Comparison of ENCODE assay signal across 35 cellular contexts in genomic region chr18:50906843-50907242, GRCh38.
"Had no signal": no experiment of that assay in that cellular context is flagged by ENCODE, and none has a peak within 500 bp of the region (broad histone marks: within the 10 kb centered on the region; RNA-seq: fewer than 3 reads in every experiment).

No MANE protein-coding gene starts in this region.

- H3K27ac ChIP-seq: adrenal gland, body of pancreas, brain microvascular endothelial cell, breast epithelium, VCaP had no signal

- H3K9me3 ChIP-seq: adrenal gland, body of pancreas had no signal

- H3K27me3 Mint-ChIP-seq: activated B cell treated with CpG ODN at 0.5 μM for 24 hours; activated CD4-positive, alpha-beta memory T cell treated with anti-CD3 and anti-CD28 coated beads for 36 hours; activated CD4-positive, alpha-beta T cell treated with anti-CD3 and anti-CD28 coated beads, Interleukin-2, amount 10 ng/mL, durations not matched to agents 24 days and 14 days; activated naive CD8-positive, alpha-beta T cell treated with anti-CD3 and anti-CD28 coated beads for 36 hours; activated T-helper 17 cell treated with anti-CD3 and anti-CD28 coated beads, Interleukin-2, amount 50 U/mL, for 72 hours had no signal

- ATAC-seq: activated naive CD4-positive, alpha-beta T cell treated with anti-CD3 and anti-CD28 coated beads, Interleukin-2, amount 50 U/mL, for 72 hours; activated T-cell treated with anti-CD3 and anti-CD28 coated beads, Interleukin-2, amount 50 U/mL, for 72 hours; activated T-helper 17 cell treated with anti-CD3 and anti-CD28 coated beads, Interleukin-2, amount 50 U/mL, for 72 hours; body of pancreas had no signal

- H3K4me3 ChIP-seq: adrenal gland, body of pancreas, breast epithelium had no signal

- H3K4me1 ChIP-seq: adrenal gland, body of pancreas, breast epithelium had no signal

- H3K4me3 Mint-ChIP-seq: activated B cell treated with CpG ODN at 0.5 μM for 24 hours; activated CD4-positive, alpha-beta memory T cell treated with anti-CD3 and anti-CD28 coated beads for 36 hours; activated CD4-positive, alpha-beta T cell treated with anti-CD3 and anti-CD28 coated beads, Interleukin-2, amount 10 ng/mL, durations not matched to agents 24 days and 14 days; activated naive CD8-positive, alpha-beta T cell treated with anti-CD3 and anti-CD28 coated beads for 36 hours; activated T-cell treated with anti-CD3 and anti-CD28 coated beads, Interleukin-2, amount 50 U/mL, for 72 hours; activated T-helper 1 cell treated with anti-CD3 and anti-CD28 coated beads, Interleukin-12 subunit alpha, Interleukin-12 subunit beta, Interleukin-2, Interleukin-4 antibody, amounts not matched to agents 30 ng/mL and 10 ng/mL and 1 ng/mL, durations not matched to agents 14 hours and 24 hours and 36 hours; activated T-helper 17 cell treated with anti-CD3 and anti-CD28 coated beads, Interleukin-2, amount 50 U/mL, for 72 hours; T-helper 1 cell treated with Interleukin-12 subunit alpha and Interleukin-12 subunit beta and Interleukin-4 antibody, amounts not matched to agents 30 μg/mL and 1 μg/mL, for 36 hours; T-helper 2 cell treated with Interferon-gamma antibody and Interleukin-4, amounts not matched to agents 5 μg/mL and 100 μg/mL, for 36 hours had no signal

- H3K27me3 ChIP-seq: adrenal gland, body of pancreas, brain microvascular endothelial cell, breast epithelium had no signal

- FAIRE-seq: astrocyte, TTC549 had no signal

- DNase-seq: activated B cell treated with CpG ODN at 0.5 μM for 24 hours; activated CD4-positive, alpha-beta memory T cell treated with anti-CD3 and anti-CD28 coated beads for 36 hours; activated CD4-positive, alpha-beta T cell treated with anti-CD3 and anti-CD28 coated beads for 4 hours; activated CD4-positive, alpha-beta T cell treated with anti-CD3 and anti-CD28 coated beads, Interleukin-2, amount 10 ng/mL, durations not matched to agents 24 days and 14 days; activated CD4-positive, alpha-beta T cell treated with anti-CD3 and anti-CD28 coated beads, Interleukin-2, amount 50 U/mL, for 1 hour; activated CD4-positive, alpha-beta T cell treated with anti-CD3 and anti-CD28 coated beads, Interleukin-2, amount 50 U/mL, for 4 hours; activated CD4-positive, CD25-positive, alpha-beta regulatory T cell treated with anti-CD3 and anti-CD28 coated beads, Interleukin-2, amount 50 U/mL, for 72 hours; activated CD8-positive, alpha-beta memory T cell treated with anti-CD3 and anti-CD28 coated beads, Interleukin-2, amount 50 U/mL, for 4 hours; activated effector memory CD4-positive, alpha-beta T cell treated with anti-CD3 and anti-CD28 coated beads, Interleukin-2, amount 50 U/mL, for 16 hours; activated gamma-delta T cell treated with Interleukin-2 at 50 U/mL for 16 hours; activated naive CD4-positive, alpha-beta T cell; activated naive CD4-positive, alpha-beta T cell treated with anti-CD3 and anti-CD28 coated beads, Interleukin-2, amount 50 U/mL, for 16 hours; activated naive CD8-positive, alpha-beta T cell treated with anti-CD3 and anti-CD28 coated beads for 36 hours; activated T-cell treated with anti-CD3 and anti-CD28 coated beads for 4 hours; activated T-cell treated with anti-CD3 and anti-CD28 coated beads, Interleukin-2, amount 50 U/mL, for 1 hour; activated T-cell treated with anti-CD3 and anti-CD28 coated beads, Interleukin-2, amount 50 U/mL, for 72 hours; adrenal gland; amniotic stem cell; aorta; body of pancreas; brain microvascular endothelial cell; central memory CD4-positive, alpha-beta T cell; SW 1271; T-helper 1 cell; T-helper 2 cell; T-helper 9 cell had no signal

- H3K27ac Mint-ChIP-seq: activated B cell treated with CpG ODN at 0.5 μM for 24 hours; activated CD4-positive, alpha-beta memory T cell treated with anti-CD3 and anti-CD28 coated beads for 36 hours; activated CD4-positive, alpha-beta T cell treated with anti-CD3 and anti-CD28 coated beads, Interleukin-2, amount 10 ng/mL, durations not matched to agents 24 days and 14 days; activated naive CD8-positive, alpha-beta T cell treated with anti-CD3 and anti-CD28 coated beads for 36 hours; activated T-cell treated with anti-CD3 and anti-CD28 coated beads, Interleukin-2, amount 50 U/mL, for 72 hours; activated T-helper 1 cell treated with anti-CD3 and anti-CD28 coated beads, Interleukin-12 subunit alpha, Interleukin-12 subunit beta, Interleukin-2, Interleukin-4 antibody, amounts not matched to agents 30 ng/mL and 10 ng/mL and 1 ng/mL, durations not matched to agents 14 hours and 24 hours and 36 hours; activated T-helper 17 cell treated with anti-CD3 and anti-CD28 coated beads, Interleukin-2, amount 50 U/mL, for 72 hours; T-helper 1 cell treated with Interleukin-12 subunit alpha and Interleukin-12 subunit beta and Interleukin-4 antibody, amounts not matched to agents 30 μg/mL and 1 μg/mL, for 36 hours; T-helper 2 cell treated with Interferon-gamma antibody and Interleukin-4, amounts not matched to agents 5 μg/mL and 100 μg/mL, for 36 hours had no signal

- H3K9me3 Mint-ChIP-seq: activated naive CD4-positive, alpha-beta T cell treated with anti-CD3 and anti-CD28 coated beads, Interleukin-2, amount 50 U/mL, for 72 hours; activated T-helper 17 cell treated with anti-CD3 and anti-CD28 coated beads, Interleukin-2, amount 50 U/mL, for 72 hours had no signal
